Comparison of ENCODE assay signal across 1 cellular context in the genomic region with DNA sequence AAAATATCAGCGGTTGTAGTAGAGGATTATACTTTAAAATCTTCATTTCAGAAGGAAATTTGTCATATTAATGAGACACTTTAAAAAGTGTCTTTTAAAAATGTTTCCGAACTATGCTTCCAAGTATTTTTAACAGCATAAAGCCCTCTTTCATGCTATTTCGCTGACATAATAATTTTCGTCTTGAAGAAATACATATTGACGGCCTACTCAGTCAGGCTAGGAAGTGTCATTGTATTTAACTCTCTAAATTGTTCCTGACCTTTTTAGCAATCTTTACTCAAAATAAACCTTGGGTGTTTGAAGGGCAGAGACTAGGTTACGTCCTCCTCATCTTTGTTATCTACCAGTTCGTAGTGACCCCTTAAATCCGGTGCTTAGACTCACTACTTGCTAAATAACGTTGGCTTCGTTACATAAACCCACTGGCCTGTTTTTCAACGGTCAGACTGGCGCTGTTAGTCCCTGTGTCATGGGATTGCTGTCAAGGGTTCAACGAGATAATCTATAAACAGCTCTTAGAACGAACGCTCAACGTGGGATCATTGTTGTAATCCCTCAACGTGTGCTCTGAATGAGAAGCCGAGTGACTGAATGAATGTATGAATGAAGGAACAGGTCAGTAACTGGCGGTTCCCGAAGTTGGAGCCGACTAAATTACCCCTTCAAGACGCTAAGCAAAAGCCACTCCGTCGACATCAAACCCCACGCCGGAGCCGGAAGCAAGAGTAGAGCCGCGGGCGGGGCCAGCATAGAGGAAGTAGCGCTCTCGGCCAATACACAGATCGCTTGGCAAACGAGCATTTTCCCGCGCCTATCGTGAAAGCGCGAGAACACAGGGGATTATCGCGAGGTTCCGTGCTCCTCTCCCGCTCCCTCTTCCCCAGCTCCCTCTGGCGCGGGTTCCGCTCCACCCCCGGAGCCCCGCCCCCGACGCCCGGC.
TF ChIP-seq lines count a peak whose summit lies in the region.

No MANE protein-coding gene starts in this region.

TF ChIP-seq in GM12878, 131 proteins besides CTCF, POLR2A, EP300 and RAD21 (continued from another document and continues in another):
- no peak; the same call in 1 of the 2 replicates for TF ChIP-seq PAX8 (IDR thresholded peaks at IDR 0.05)
- TF ChIP-seq NFYA (IDR thresholded peaks at IDR 0.05; ENCODE audit: borderline replicate concordance, low read depth, low read length) = no peak; the same call in 1 of the 2 replicates
- TF ChIP-seq LARP7 (IDR thresholded peaks at IDR 0.05) = no peak
- no peak for TF ChIP-seq BCL11A (IDR thresholded peaks at IDR 0.05; ENCODE audit: low read depth, low read length)
- no peak; the same call in 1 of the 2 replicates for TF ChIP-seq CEBPZ (IDR thresholded peaks at IDR 0.05; ENCODE audit: low read depth, low read length)
- TF ChIP-seq DPF2 (IDR thresholded peaks at IDR 0.05) = no peak
- TF ChIP-seq SREBF2 (IDR thresholded peaks at IDR 0.05; ENCODE audit: low read length) = no peak
- TF ChIP-seq RELA (IDR thresholded peaks at IDR 0.05; ENCODE audit: borderline replicate concordance, partially characterized antibody) = no peak
- no peak for TF ChIP-seq USF1 (IDR thresholded peaks at IDR 0.05; ENCODE audit: borderline replicate concordance, extremely low read length, insufficient read depth, low read depth, low read length)
- TF ChIP-seq CREB1 (IDR thresholded peaks at IDR 0.05; ENCODE audit: low read depth) = peak; percentile 27; the same call in 1 of the 2 replicates
- no peak for TF ChIP-seq MTA2 (IDR thresholded peaks at IDR 0.05; ENCODE audit: low read depth)
- TF ChIP-seq ESRRA (IDR thresholded peaks at IDR 0.05; ENCODE audit: low read length) = no peak
- TF ChIP-seq HDAC2 (IDR thresholded peaks at IDR 0.05) = no peak
- TF ChIP-seq PAX5 (IDR thresholded peaks at IDR 0.05; ENCODE audit: borderline replicate concordance, low read depth, low read length) = no peak
- TF ChIP-seq NFIC (IDR thresholded peaks at IDR 0.05; ENCODE audit: low read depth, low read length) = peak; percentile 60
- TF ChIP-seq IKZF2 (IDR thresholded peaks at IDR 0.05) = no peak
- TF ChIP-seq RB1 (IDR thresholded peaks at IDR 0.05; ENCODE audit: borderline replicate concordance) = peak; percentile 4; the same call in 1 of the 2 replicates
- TF ChIP-seq HDAC6 (IDR thresholded peaks at IDR 0.05; ENCODE audit: unreplicated experiment) = no peak
- peak; percentile 94 for TF ChIP-seq TAF1 (IDR thresholded peaks at IDR 0.05; ENCODE audit: borderline replicate concordance, low read depth, low read length)
- TF ChIP-seq ZNF24 (IDR thresholded peaks at IDR 0.05) = no peak
- peak; percentile 79 for TF ChIP-seq E2F4 (IDR thresholded peaks at IDR 0.05; ENCODE audit: low read depth, low read length)
- TF ChIP-seq NR2F1 (conservative IDR thresholded peaks at IDR 0.05) = no peak
- TF ChIP-seq JUNB (IDR thresholded peaks at IDR 0.05) = no peak
- TF ChIP-seq TARDBP (IDR thresholded peaks at IDR 0.05; ENCODE audit: borderline replicate concordance) = 0 out of 2 replicates have a peak, but pooled peaks have one; percentile 31
- TF ChIP-seq, protein P1, sequence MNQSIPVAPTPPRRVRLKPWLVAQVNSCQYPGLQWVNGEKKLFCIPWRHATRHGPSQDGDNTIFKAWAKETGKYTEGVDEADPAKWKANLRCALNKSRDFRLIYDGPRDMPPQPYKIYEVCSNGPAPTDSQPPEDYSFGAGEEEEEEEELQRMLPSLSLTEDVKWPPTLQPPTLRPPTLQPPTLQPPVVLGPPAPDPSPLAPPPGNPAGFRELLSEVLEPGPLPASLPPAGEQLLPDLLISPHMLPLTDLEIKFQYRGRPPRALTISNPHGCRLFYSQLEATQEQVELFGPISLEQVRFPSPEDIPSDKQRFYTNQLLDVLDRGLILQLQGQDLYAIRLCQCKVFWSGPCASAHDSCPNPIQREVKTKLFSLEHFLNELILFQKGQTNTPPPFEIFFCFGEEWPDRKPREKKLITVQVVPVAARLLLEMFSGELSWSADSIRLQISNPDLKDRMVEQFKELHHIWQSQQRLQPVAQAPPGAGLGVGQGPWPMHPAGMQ (IDR thresholded peaks at IDR 0.05; ENCODE audit: borderline replicate concordance) = peak; percentile 89
- peak; percentile 54; the same call in 1 of the 2 replicates for TF ChIP-seq HCFC1 (IDR thresholded peaks at IDR 0.05; ENCODE audit: low read length)
- TF ChIP-seq SIN3A (IDR thresholded peaks at IDR 0.05; ENCODE audit: low read depth, low read length) = no peak
- TF ChIP-seq TCF7 (IDR thresholded peaks at IDR 0.05; ENCODE audit: borderline replicate concordance) = no peak
- TF ChIP-seq NR2C2 (IDR thresholded peaks at IDR 0.05; ENCODE audit: borderline replicate concordance, control insufficient read depth, insufficient read length, low read depth) = no peak
- peak; percentile 67; the same call in 2 of the 3 replicates for TF ChIP-seq POU2F2 (IDR thresholded peaks at IDR 0.05; ENCODE audit: borderline replicate concordance, low read depth, low read length)
- TF ChIP-seq BHLHE40 (IDR thresholded peaks at IDR 0.05; ENCODE audit: borderline replicate concordance in 1 of 2, low read depth in 2 of 2, low read length in 1 of 2) = no peak
- no peak for TF ChIP-seq ZSCAN29 (IDR thresholded peaks at IDR 0.05)
- TF ChIP-seq SP1 (IDR thresholded peaks at IDR 0.05; ENCODE audit: low read depth, low read length) = peak; percentile 90
- peak; percentile 35; the same call in 1 of the 2 replicates for TF ChIP-seq NBN (IDR thresholded peaks at IDR 0.05)
- TF ChIP-seq ZNF384 (IDR thresholded peaks at IDR 0.05; ENCODE audit: borderline replicate concordance, low read depth, low read length) = no peak
- TF ChIP-seq KAT2A (conservative IDR thresholded peaks at IDR 0.05; ENCODE audit: control insufficient read depth, low read depth, low read length) = no peak
- TF ChIP-seq CHD2 (IDR thresholded peaks at IDR 0.05; ENCODE audit: borderline replicate concordance, low read depth, low read length) = peak; percentile 99
- no peak for TF ChIP-seq ZBTB11 (CRISPR knock-in tag; IDR thresholded peaks at IDR 0.05)
- no peak for TF ChIP-seq CBX3 (IDR thresholded peaks at IDR 0.05; ENCODE audit: borderline replicate concordance, low read depth)
- no peak for TF ChIP-seq STAT3 (IDR thresholded peaks at IDR 0.05; ENCODE audit: low read depth, low read length)
- peak; percentile 97 for TF ChIP-seq PML (IDR thresholded peaks at IDR 0.05; ENCODE audit: low read length)
- TF ChIP-seq SMC3 (IDR thresholded peaks at IDR 0.05; ENCODE audit: borderline replicate concordance, low read length) = no peak
- TF ChIP-seq MEF2B (IDR thresholded peaks at IDR 0.05; ENCODE audit: partially characterized antibody, poor library complexity, severe bottlenecking) = no peak
- peak; percentile 79 for TF ChIP-seq E2F8 (IDR thresholded peaks at IDR 0.05; ENCODE audit: low read depth, partially characterized antibody)
- TF ChIP-seq RFX5 (IDR thresholded peaks at IDR 0.05; ENCODE audit: low read depth, low read length) = no peak
- peak; percentile 86 for TF ChIP-seq ZNF207 (IDR thresholded peaks at IDR 0.05; ENCODE audit: borderline replicate concordance)
- TF ChIP-seq KLF5 (IDR thresholded peaks at IDR 0.05; ENCODE audit: partially characterized antibody) = no peak
- peak; percentile 49; the same call in 1 of the 2 replicates for TF ChIP-seq MAX (IDR thresholded peaks at IDR 0.05; ENCODE audit: low read depth, low read length)
- TF ChIP-seq SUZ12 (IDR thresholded peaks at IDR 0.05; ENCODE audit: unreplicated experiment) = no peak
- TF ChIP-seq, protein P2, sequence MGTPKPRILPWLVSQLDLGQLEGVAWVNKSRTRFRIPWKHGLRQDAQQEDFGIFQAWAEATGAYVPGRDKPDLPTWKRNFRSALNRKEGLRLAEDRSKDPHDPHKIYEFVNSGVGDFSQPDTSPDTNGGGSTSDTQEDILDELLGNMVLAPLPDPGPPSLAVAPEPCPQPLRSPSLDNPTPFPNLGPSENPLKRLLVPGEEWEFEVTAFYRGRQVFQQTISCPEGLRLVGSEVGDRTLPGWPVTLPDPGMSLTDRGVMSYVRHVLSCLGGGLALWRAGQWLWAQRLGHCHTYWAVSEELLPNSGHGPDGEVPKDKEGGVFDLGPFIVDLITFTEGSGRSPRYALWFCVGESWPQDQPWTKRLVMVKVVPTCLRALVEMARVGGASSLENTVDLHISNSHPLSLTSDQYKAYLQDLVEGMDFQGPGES (IDR thresholded peaks at IDR 0.05) = peak; percentile 62; the same call in 1 of the 2 replicates
- TF ChIP-seq CBX5 (IDR thresholded peaks at IDR 0.05; ENCODE audit: low read depth) = no peak
- peak; percentile 31; the same call in 1 of the 2 replicates for TF ChIP-seq ZBED1 (IDR thresholded peaks at IDR 0.05; ENCODE audit: borderline replicate concordance)
- TF ChIP-seq JUND (IDR thresholded peaks at IDR 0.05; ENCODE audit: low read depth, low read length) = no peak
